8 cellular contexts compared by ENCODE assay signal in the genomic region with DNA sequence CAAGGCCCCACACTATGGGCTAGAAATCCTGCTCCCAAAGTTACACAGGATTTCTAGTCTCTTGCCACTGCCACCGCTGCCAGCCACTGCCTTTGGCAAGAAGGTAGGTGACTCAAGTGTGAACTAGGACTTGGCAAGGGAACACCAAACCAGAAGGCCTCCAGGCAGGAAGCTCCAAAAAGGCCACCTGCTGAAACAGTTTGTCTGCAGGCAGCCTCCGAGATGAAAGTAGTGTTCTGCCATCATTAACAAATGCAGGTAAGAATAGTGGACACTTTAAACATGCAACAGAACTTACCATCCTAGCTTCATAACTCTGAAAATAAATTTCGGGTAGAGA. TPM values are rescaled to one million over a fixed set of nuclear protein-coding genes. Genes with fewer than 3 reads are reported as not detected.
DNase-seq lines count a peak whose midpoint lies in the region; ATAC-seq and TF ChIP-seq lines count a peak whose summit lies in the region.

No MANE protein-coding gene starts in this region.

- H3K36me3 ChIP-seq in OCI-LY3 (replicated peaks; ENCODE audit: low read depth, low read length) = peaks cover 13% of the 10 kb centered on the region
- H3K36me3 ChIP-seq in duodenal mucosa (ENCODE audit: control insufficient read depth in 1 of 2, insufficient read depth in 2 of 2, low read length in 2 of 2) = no peaks in the 10 kb centered on the region
- H3K36me3 ChIP-seq in sigmoid colon = no peaks in the 10 kb centered on the region

- H3K27me3 ChIP-seq in OCI-LY3 (ENCODE audit: low read depth, low read length) = no peaks in the 10 kb centered on the region
- peaks cover 0 to 7% of the 10 kb centered on the region in 2 donors for H3K27me3 ChIP-seq in duodenal mucosa (ENCODE audit: control insufficient read depth in 1 of 2, insufficient read depth in 2 of 2, low read length in 2 of 2)
- no peaks in the 10 kb centered on the region for H3K27me3 ChIP-seq in sigmoid colon

- H3K4me1 ChIP-seq in OCI-LY3 (ENCODE audit: low read length) (peaks cover 60% of the 10 kb centered on the region), duodenal mucosa (ENCODE audit: control insufficient read depth in 1 of 2, insufficient read depth in 2 of 2, low read length in 2 of 2) (peaks cover 11 to 18% of the 10 kb centered on the region in 2 donors), sigmoid colon (peaks cover 0 to 49% (median 37%) of the 10 kb centered on the region in 4 donors)

- H2AFZ ChIP-seq in OCI-LY3 (ENCODE audit: low read depth, low read length) = no peak overlapping the region

- no peak for TF ChIP-seq POLR2A in sigmoid colon (IDR thresholded peaks at IDR 0.05)

- no peak for TF ChIP-seq EP300 in sigmoid colon (IDR thresholded peaks at IDR 0.05)

- H3K4me2 ChIP-seq in OCI-LY3 (ENCODE audit: low read length) = peak overlapping the region; percentile 91

- H3K27ac ChIP-seq in OCI-LY3 (ENCODE audit: low read length) (no peak overlapping the region), duodenal mucosa (ENCODE audit: low read depth, low read length) (peak overlapping the region; percentile 39), sigmoid colon (peak overlapping the region; percentile 38 to 87 (median 71))

- peaks cover 76% of the 10 kb centered on the region for H3K79me2 ChIP-seq in OCI-LY3 (ENCODE audit: low read length)

- H3K9ac ChIP-seq in OCI-LY3 (ENCODE audit: low read length) = no peak overlapping the region
- H3K9ac ChIP-seq in duodenal mucosa (ENCODE audit: low read depth in 1 of 2, low read length in 2 of 2) = peak overlapping the region; percentile 3 to 7

- WGBS in sigmoid colon, 2 donors = 50 to 81% methylated on average over 3 of the region's 3 CpGs

- peak; percentile 72 for DNase-seq in sigmoid colon
- DNase-seq in NCI-H524 treated with DMSO at 0.1 percent for 48 hours (lab: John Stamatoyannopoulos, UW) = no peak
- no peak for DNase-seq in left colon

- H4K20me1 ChIP-seq in OCI-LY3 (ENCODE audit: insufficient read depth, low read length) = no peaks in the 10 kb centered on the region

- TF ChIP-seq CTCF in OCI-LY3 (IDR thresholded peaks at IDR 0.05; ENCODE audit: low read depth, low read length) (no peak), sigmoid colon (IDR thresholded peaks at IDR 0.05) (no peak)

- intact Hi-C loops in sigmoid colon (cut with DNase I) (loop anchor here (5.0 kb wide), 1 partner anchor 49 kb away; no protein-coding TSS in a partner anchor), left colon (cut with DNase I, micrococcal nuclease) (loop anchor here in 1 of 2 donors (10.0 kb wide), 1 partner anchor 112 kb away; no protein-coding TSS in a partner anchor)

- ATAC-seq in HG02588 (IDR thresholded peaks at IDR 0.05; ENCODE audit: unreplicated experiment) = no peak
- no peak for ATAC-seq in HG03378 (IDR thresholded peaks at IDR 0.05; ENCODE audit: unreplicated experiment)
- no peak for ATAC-seq in left colon

- H3K9me3 ChIP-seq in OCI-LY3 (ENCODE audit: insufficient read depth, low read length) (no peaks in the 10 kb centered on the region), duodenal mucosa (ENCODE audit: control insufficient read depth in 1 of 2, low read length in 2 of 2) (no peaks in the 10 kb centered on the region), sigmoid colon (no peaks in the 10 kb centered on the region)

- H3K4me3 ChIP-seq in GM08714 (ENCODE audit: low read length) = peak overlapping the region; percentile 53; the same call in 1 of the 2 replicates
- no peak overlapping the region for H3K4me3 ChIP-seq in OCI-LY3 (ENCODE audit: low read length)
- peak overlapping the region in 1 of 2 donors; percentile 20 for H3K4me3 ChIP-seq in duodenal mucosa (ENCODE audit: low read depth in 1 of 2, low read length in 2 of 2)
- H3K4me3 ChIP-seq in sigmoid colon = no peak overlapping the region

RNA-seq across cellular contexts. Expression of a gene that starts 3.9 kb away (rescaled TPM):
- total RNA-seq in sigmoid colon (10 to 100 TPM; 34.2 to 41.1 (median 37.6) TPM), left colon (10 to 100 TPM in 1 of 2 donors, 1 to 10 TPM in 1; 9.2 to 14.6 TPM)
- 10 to 100 TPM in 1 of 3 donors, 1 to 10 TPM in 2; 1.2 to 21.3 (median 1.8) TPM for polyA plus RNA-seq in sigmoid colon
